7 cellular contexts compared by ENCODE assay signal in genomic region chr11:125591659-125592304, GRCh38. TPM values are rescaled to one million over a fixed set of nuclear protein-coding genes. Genes with fewer than 3 reads are reported as not detected.
DNase-seq lines count a peak whose midpoint lies in the region; ATAC-seq, FAIRE-seq and TF ChIP-seq lines count a peak whose summit lies in the region.

No MANE protein-coding gene starts in this region.

- peaks cover 3% of the 10 kb centered on the region for H3K4me1 ChIP-seq in testis

- TF ChIP-seq CTCF in GM13976 (IDR thresholded peaks at IDR 0.05; ENCODE audit: borderline replicate concordance, control extremely low read depth, extremely low read depth, insufficient read depth, missing control alignments) (no peak), testis (IDR thresholded peaks at IDR 0.05) (no peak)

- H3K27me3 ChIP-seq in testis = no peaks in the 10 kb centered on the region

- FAIRE-seq in H54 (lab: Jason Lieb, UNC) = no peak

- intact Hi-C loops in testis (cut with DNase I; ENCODE audit: low total_unique reads) = no loop called here

- WGBS in testis, 2 donors = 1% methylated on average over 24 to 29 of the region's 29 CpGs

- H3K4me1 Mint-ChIP-seq in naive B cell = peaks cover 39 to 55% (median 44%) of the 10 kb centered on the region in 3 donors

- H3K9me3 ChIP-seq in testis = no peaks in the 10 kb centered on the region

- peaks cover 0 to 4% of the 10 kb centered on the region in 2 donors for H3K36me3 Mint-ChIP-seq in naive B cell

- H3K27ac Mint-ChIP-seq in naive B cell = peak overlapping the region; percentile 98 to 100 (median 100)

- peak overlapping the region; percentile 90 to 98 (median 94) for H3K4me3 Mint-ChIP-seq in naive B cell

- in situ Hi-C loops in GM13976 (cut with MboI; ENCODE audit: low sequenced_read_pairs, unreplicated experiment) = no loop called here

- DNase-seq in GM13976 (ENCODE audit: low spot score) (peak; percentile 43), H54 (ENCODE audit: insufficient read length, low spot score) (peak; percentile 23), M059J (ENCODE audit: low read depth) (peak; percentile 27), epithelial cell of prostate (ENCODE audit: low read depth, low spot score) (no peak), naive B cell (peak; percentile 39), testis (peak; percentile 50)
- DNase-seq in activated CD8-positive, alpha-beta memory T cell treated with anti-CD3 and anti-CD28 coated beads for 4 hours (ENCODE audit: low read depth in 2 of 2) = peak; percentile 7 to 21

- peak overlapping the region; percentile 79 to 86 for H3K4me3 ChIP-seq in testis

- no peaks in the 10 kb centered on the region for H3K36me3 ChIP-seq in testis (ENCODE audit: low read depth, missing control alignments)

- peak overlapping the region; percentile 98 for H3K27ac ChIP-seq in epithelial cell of prostate
- peak overlapping the region; percentile 86 to 94 for H3K27ac ChIP-seq in testis

- peak; percentile 16 to 22 for ATAC-seq in naive B cell (ENCODE audit: low read depth in 2 of 2)

- no peaks in the 10 kb centered on the region for H3K27me3 Mint-ChIP-seq in naive B cell

- H3K9me3 Mint-ChIP-seq in naive B cell = no peaks in the 10 kb centered on the region

- TF ChIP-seq POLR2A in H54 (IDR thresholded peaks at IDR 0.05; ENCODE audit: low read depth, low read length) (no peak), testis (IDR thresholded peaks at IDR 0.05) (no peak)

RNA-seq across cellular contexts. Expression of gene STT3A, which starts 0.9 kb away (rescaled TPM):
- total RNA-seq in M059J (2014; rRNA removed; shearing (Covaris generic)) = 421 and 482 TPM in 2 replicates
- polyA plus RNA-seq in naive B cell (ENCODE audit: low read depth in 6 of 6) (10 to 100 TPM; 14.3 to 56.7 (median 33.4) TPM), testis (ENCODE audit: insufficient read depth, low read depth, low replicate concordance) (147 TPM)
- 10 to 100 TPM; 83.3 to 86.0 TPM for total RNA-seq in testis

RNA-seq across cellular contexts. Expression of gene EI24, which starts 22.5 kb away (rescaled TPM):
- 108 and 118 TPM in 2 replicates for total RNA-seq in M059J (2014; rRNA removed; shearing (Covaris generic))
- polyA plus RNA-seq in naive B cell (ENCODE audit: low read depth in 6 of 6) (10 to 100 TPM; 36.4 to 83.5 (median 51.2) TPM), testis (ENCODE audit: insufficient read depth, low read depth, low replicate concordance) (91.2 TPM)
- 10 to 100 TPM; 35.6 to 36.8 TPM for total RNA-seq in testis

RNA-seq across cellular contexts. Expression of gene CHEK1, which starts 33.2 kb away (rescaled TPM):
- 42.9 and 46.3 TPM in 2 replicates for total RNA-seq in M059J (2014; rRNA removed; shearing (Covaris generic))
- polyA plus RNA-seq in naive B cell (ENCODE audit: low read depth in 6 of 6) (1 to 10 TPM; 1.7 to 4.1 (median 2.3) TPM), testis (ENCODE audit: insufficient read depth, low read depth, low replicate concordance) (25.8 TPM)
- total RNA-seq in testis = 10 to 100 TPM; 11.5 to 25.1 TPM
